ENCODE assay signal across 1 cellular context in the genomic region with DNA sequence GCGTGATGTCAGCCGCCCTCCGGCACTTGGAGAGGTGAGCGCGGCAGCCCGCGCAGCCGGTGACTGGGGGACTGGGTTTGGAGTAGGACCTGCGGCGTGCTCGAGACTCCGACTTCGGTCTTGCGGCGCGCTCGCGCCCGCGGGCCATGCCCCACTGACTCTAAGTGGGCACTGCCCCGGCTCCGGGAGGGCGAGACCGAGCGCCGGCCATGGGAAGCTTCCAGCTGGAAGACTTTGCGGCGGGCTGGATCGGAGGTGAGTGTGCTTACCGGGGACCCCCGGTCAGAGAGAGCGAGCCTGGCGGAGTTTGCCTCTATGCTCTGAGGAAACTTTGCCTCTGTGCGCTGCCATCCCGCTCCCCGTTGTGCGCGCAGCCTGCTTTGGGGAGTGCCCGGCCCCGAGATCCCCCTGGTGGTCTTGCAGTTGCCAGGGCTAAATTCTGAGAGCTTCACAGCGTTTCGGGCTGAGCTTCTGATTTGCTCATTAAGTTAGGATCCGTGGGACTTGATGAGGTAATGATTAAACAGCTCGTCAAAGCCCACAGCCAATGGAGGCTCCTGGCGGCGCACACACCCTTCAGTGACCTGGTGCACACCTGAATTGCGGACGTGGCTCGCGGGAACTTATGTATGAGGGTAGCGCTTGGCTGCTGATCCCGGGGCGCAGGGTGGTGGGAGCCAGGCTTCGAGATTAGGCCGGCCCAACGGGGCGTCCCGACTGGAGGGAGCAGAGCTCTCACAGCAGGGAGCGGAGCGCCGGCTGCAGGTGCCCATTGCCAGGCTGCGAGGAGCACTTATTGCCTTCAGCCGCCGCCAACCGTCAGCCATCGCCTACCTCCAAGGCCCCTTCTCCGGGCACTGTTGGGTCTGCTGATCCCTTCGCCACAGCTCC.
TF ChIP-seq lines count a peak whose summit lies in the region.

A gene with protein sequence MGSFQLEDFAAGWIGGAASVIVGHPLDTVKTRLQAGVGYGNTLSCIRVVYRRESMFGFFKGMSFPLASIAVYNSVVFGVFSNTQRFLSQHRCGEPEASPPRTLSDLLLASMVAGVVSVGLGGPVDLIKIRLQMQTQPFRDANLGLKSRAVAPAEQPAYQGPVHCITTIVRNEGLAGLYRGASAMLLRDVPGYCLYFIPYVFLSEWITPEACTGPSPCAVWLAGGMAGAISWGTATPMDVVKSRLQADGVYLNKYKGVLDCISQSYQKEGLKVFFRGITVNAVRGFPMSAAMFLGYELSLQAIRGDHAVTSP (plus strand): TSS at position 25 of the 891 bp plus-strand sequence. CDS start 185 bp downstream, at position 210.

TF ChIP-seq in liver, 16 proteins besides CTCF, POLR2A, EP300 and RAD21 (continued from another document):
- TF ChIP-seq, protein P1, sequence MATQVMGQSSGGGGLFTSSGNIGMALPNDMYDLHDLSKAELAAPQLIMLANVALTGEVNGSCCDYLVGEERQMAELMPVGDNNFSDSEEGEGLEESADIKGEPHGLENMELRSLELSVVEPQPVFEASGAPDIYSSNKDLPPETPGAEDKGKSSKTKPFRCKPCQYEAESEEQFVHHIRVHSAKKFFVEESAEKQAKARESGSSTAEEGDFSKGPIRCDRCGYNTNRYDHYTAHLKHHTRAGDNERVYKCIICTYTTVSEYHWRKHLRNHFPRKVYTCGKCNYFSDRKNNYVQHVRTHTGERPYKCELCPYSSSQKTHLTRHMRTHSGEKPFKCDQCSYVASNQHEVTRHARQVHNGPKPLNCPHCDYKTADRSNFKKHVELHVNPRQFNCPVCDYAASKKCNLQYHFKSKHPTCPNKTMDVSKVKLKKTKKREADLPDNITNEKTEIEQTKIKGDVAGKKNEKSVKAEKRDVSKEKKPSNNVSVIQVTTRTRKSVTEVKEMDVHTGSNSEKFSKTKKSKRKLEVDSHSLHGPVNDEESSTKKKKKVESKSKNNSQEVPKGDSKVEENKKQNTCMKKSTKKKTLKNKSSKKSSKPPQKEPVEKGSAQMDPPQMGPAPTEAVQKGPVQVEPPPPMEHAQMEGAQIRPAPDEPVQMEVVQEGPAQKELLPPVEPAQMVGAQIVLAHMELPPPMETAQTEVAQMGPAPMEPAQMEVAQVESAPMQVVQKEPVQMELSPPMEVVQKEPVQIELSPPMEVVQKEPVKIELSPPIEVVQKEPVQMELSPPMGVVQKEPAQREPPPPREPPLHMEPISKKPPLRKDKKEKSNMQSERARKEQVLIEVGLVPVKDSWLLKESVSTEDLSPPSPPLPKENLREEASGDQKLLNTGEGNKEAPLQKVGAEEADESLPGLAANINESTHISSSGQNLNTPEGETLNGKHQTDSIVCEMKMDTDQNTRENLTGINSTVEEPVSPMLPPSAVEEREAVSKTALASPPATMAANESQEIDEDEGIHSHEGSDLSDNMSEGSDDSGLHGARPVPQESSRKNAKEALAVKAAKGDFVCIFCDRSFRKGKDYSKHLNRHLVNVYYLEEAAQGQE (IDR thresholded peaks at IDR 0.05): no peak
